ENCODE assay signal across 13 cellular contexts in genomic region chr4:85569730-85570299, GRCh38.
DNase-seq lines count a peak whose midpoint lies in the region; ATAC-seq and TF ChIP-seq lines count a peak whose summit lies in the region.
"Had no signal": no experiment of that assay in that cellular context is flagged by ENCODE, and none has a peak within 500 bp of the region (broad histone marks: within the 10 kb centered on the region; RNA-seq: fewer than 3 reads in every experiment).

No MANE protein-coding gene starts in this region.

- ATAC-seq in GM18519 (IDR thresholded peaks at IDR 0.05; ENCODE audit: low FRiP score, unreplicated experiment) (peak; percentile 49), GM21576 (IDR thresholded peaks at IDR 0.05; ENCODE audit: unreplicated experiment) (peak; percentile 79), HG03378 (IDR thresholded peaks at IDR 0.05; ENCODE audit: unreplicated experiment) (peak; percentile 51), foreskin keratinocyte (peak; percentile 45), GM18505 (IDR thresholded peaks at IDR 0.05; ENCODE audit: unreplicated experiment) (no peak)

- H3K27ac ChIP-seq in foreskin keratinocyte = no peak overlapping the region
- H3K27ac ChIP-seq: prostate gland had no signal

- H3K27me3 ChIP-seq in foreskin keratinocyte = no peaks in the 10 kb centered on the region

- TF ChIP-seq POLR2A in GM18505 (IDR thresholded peaks at IDR 0.05; ENCODE audit: borderline replicate concordance, extremely low read depth, insufficient read depth, insufficient read length) = no peak

- DNase-seq in foreskin keratinocyte = peak; percentile 14 to 58
- DNase-seq in DMS79 (lab: John Stamatoyannopoulos, UW) = no peak
- no peak for DNase-seq in GM03348 (ENCODE audit: low spot score)
- no peak for DNase-seq in GM10266 (ENCODE audit: extremely low spot score)
- DNase-seq: activated naive CD4-positive, alpha-beta T cell treated with anti-CD3 and anti-CD28 coated beads, Interleukin-2, amount 50 U/mL, for 16 hours; caudate nucleus; DND-41; glutamatergic neuron had no signal

- no peaks in the 10 kb centered on the region for H3K4me1 ChIP-seq in foreskin keratinocyte
- H3K4me1 ChIP-seq: prostate gland had no signal

- TF ChIP-seq CTCF in foreskin keratinocyte (conservative IDR thresholded peaks at IDR 0.05) = no peak
- TF ChIP-seq CTCF in GM10266 (IDR thresholded peaks at IDR 0.05; ENCODE audit: control insufficient read depth, insufficient read depth, low read depth, missing control alignments) = no peak

Comparison
In these comparisons a context has a peak if more than half of its experiments do, and no peak if none do; other contexts are left out.
1. DNase-seq: peak in foreskin keratinocyte (2 of 2); none in DMS79 (single experiment), GM03348 (single experiment) and GM10266 (single experiment).